ENCODE assay signal across 15 cellular contexts in genomic region chr2:106789185-106789584, GRCh38.
A peak's percentile ranks its signal among the peaks of the same experiment; 100 is the strongest.
DNase-seq lines count a peak whose midpoint lies in the region; ATAC-seq and TF ChIP-seq lines count a peak whose summit lies in the region.
"Had no signal": no experiment of that assay in that cellular context is flagged by ENCODE, and none has a peak within 500 bp of the region (broad histone marks: within the 10 kb centered on the region; RNA-seq: fewer than 3 reads in every experiment).

No MANE protein-coding gene starts in this region.

- TF ChIP-seq RAD21 in Ishikawa (IDR thresholded peaks at IDR 0.05; ENCODE audit: low read depth) = no peak

- ATAC-seq in GM18868 (IDR thresholded peaks at IDR 0.05; ENCODE audit: unreplicated experiment) = no peak
- ATAC-seq: CD8-positive, alpha-beta T cell had no signal

- DNase-seq in ELR (ENCODE audit: low read depth) (peak; percentile 28), RPMI8226 (peak; percentile 46), iPS DF 4.7 (ENCODE audit: extremely low read depth, low spot score) (peak; percentile 33), CD1c-positive myeloid dendritic cell (ENCODE audit: extremely low spot score) (no peak)
- no peak for DNase-seq in activated T-cell treated with anti-CD3 and anti-CD28 coated beads, Interleukin-2, amount 50 U/mL, for 48 hours
- DNase-seq: activated naive CD4-positive, alpha-beta T cell treated with anti-CD3 and anti-CD28 coated beads, Interleukin-2, amount 10 ng/mL, durations not matched to agents 7 days and 5 days; CD8-positive, alpha-beta T cell; effector CD8-positive, alpha-beta T cell; foreskin melanocyte; midbrain; NCI-H1105; SHP77 treated with DMSO at 0.1 percent for 48 hours; WERI-Rb-1 had no signal

- TF ChIP-seq EP300 in Ishikawa (IDR thresholded peaks at IDR 0.05; ENCODE audit: borderline replicate concordance) = no peak

TF ChIP-seq in Ishikawa, 13 proteins besides CTCF, POLR2A, EP300 and RAD21:
- TF ChIP-seq CEBPB (IDR thresholded peaks at IDR 0.05) (no peak), TAF1 (IDR thresholded peaks at IDR 0.05; ENCODE audit: low read depth) (no peak), ZBTB7A (IDR thresholded peaks at IDR 0.05; ENCODE audit: low read depth) (no peak), FOXM1 (IDR thresholded peaks at IDR 0.05; ENCODE audit: borderline replicate concordance, low read depth) (no peak), YY1 (IDR thresholded peaks at IDR 0.05; ENCODE audit: low read depth) (0 out of 2 replicates have a peak, but pooled peaks have one; percentile 32), EGR1 (IDR thresholded peaks at IDR 0.05) (no peak)
- TF ChIP-seq, protein P1, sequence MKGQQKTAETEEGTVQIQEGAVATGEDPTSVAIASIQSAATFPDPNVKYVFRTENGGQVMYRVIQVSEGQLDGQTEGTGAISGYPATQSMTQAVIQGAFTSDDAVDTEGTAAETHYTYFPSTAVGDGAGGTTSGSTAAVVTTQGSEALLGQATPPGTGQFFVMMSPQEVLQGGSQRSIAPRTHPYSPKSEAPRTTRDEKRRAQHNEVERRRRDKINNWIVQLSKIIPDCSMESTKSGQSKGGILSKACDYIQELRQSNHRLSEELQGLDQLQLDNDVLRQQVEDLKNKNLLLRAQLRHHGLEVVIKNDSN (IDR thresholded peaks at IDR 0.05) = peak; percentile 84
- TF ChIP-seq, protein P2, sequence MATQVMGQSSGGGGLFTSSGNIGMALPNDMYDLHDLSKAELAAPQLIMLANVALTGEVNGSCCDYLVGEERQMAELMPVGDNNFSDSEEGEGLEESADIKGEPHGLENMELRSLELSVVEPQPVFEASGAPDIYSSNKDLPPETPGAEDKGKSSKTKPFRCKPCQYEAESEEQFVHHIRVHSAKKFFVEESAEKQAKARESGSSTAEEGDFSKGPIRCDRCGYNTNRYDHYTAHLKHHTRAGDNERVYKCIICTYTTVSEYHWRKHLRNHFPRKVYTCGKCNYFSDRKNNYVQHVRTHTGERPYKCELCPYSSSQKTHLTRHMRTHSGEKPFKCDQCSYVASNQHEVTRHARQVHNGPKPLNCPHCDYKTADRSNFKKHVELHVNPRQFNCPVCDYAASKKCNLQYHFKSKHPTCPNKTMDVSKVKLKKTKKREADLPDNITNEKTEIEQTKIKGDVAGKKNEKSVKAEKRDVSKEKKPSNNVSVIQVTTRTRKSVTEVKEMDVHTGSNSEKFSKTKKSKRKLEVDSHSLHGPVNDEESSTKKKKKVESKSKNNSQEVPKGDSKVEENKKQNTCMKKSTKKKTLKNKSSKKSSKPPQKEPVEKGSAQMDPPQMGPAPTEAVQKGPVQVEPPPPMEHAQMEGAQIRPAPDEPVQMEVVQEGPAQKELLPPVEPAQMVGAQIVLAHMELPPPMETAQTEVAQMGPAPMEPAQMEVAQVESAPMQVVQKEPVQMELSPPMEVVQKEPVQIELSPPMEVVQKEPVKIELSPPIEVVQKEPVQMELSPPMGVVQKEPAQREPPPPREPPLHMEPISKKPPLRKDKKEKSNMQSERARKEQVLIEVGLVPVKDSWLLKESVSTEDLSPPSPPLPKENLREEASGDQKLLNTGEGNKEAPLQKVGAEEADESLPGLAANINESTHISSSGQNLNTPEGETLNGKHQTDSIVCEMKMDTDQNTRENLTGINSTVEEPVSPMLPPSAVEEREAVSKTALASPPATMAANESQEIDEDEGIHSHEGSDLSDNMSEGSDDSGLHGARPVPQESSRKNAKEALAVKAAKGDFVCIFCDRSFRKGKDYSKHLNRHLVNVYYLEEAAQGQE (IDR thresholded peaks at IDR 0.05; ENCODE audit: low read depth) = no peak

Comparison
In these comparisons a context has a peak if more than half of its experiments do, and no peak if none do; other contexts are left out.
1. DNase-seq: peak in ELR (single experiment), RPMI8226 (single experiment) and iPS DF 4.7 (single experiment); none in CD1c-positive myeloid dendritic cell (single experiment) and activated T-cell treated with anti-CD3 and anti-CD28 coated beads, Interleukin-2, amount 50 U/mL, for 48 hours (0 of 2).